1 cellular context compared by ENCODE assay signal in genomic region chr2:55014962-55015939, GRCh38.
TF ChIP-seq lines count a peak whose summit lies in the region.

No MANE protein-coding gene starts in this region.

TF ChIP-seq in HepG2, 621 proteins besides CTCF, POLR2A, EP300 and RAD21 (continued from another document and continues in another):
- TF ChIP-seq ZNF777 (CRISPR knock-in tag; IDR thresholded peaks at IDR 0.05) (no peak), ZNF687 (CRISPR knock-in tag; IDR thresholded peaks at IDR 0.05) (no peak), ZNF816 (CRISPR knock-in tag; IDR thresholded peaks at IDR 0.05; ENCODE audit: borderline replicate concordance) (no peak), RCOR2 (CRISPR knock-in tag; IDR thresholded peaks at IDR 0.05) (peak; percentile 55; the same call in 1 of the 2 replicates), TSC22D2 (CRISPR knock-in tag; IDR thresholded peaks at IDR 0.05; ENCODE audit: borderline replicate concordance) (no peak), SP4 (CRISPR knock-in tag; IDR thresholded peaks at IDR 0.05) (no peak), ATRX (CRISPR knock-in tag; IDR thresholded peaks at IDR 0.05; ENCODE audit: borderline replicate concordance) (no peak), ZNF17 (CRISPR knock-in tag; IDR thresholded peaks at IDR 0.05) (no peak), MAFF (IDR thresholded peaks at IDR 0.05; ENCODE audit: low read depth, low read length) (no peak), RXRB (CRISPR knock-in tag; IDR thresholded peaks at IDR 0.05; ENCODE audit: borderline replicate concordance) (peak; percentile 71; the same call in 1 of the 2 replicates), ELF1 (CRISPR knock-in tag; IDR thresholded peaks at IDR 0.05) (no peak), HNRNPUL1 (IDR thresholded peaks at IDR 0.05; ENCODE audit: low read depth, low read length) (peak; percentile 77), ZNF746 (CRISPR knock-in tag; IDR thresholded peaks at IDR 0.05) (no peak), ZNF839 (CRISPR knock-in tag; IDR thresholded peaks at IDR 0.05; ENCODE audit: borderline replicate concordance) (no peak), ZNF383 (CRISPR knock-in tag; IDR thresholded peaks at IDR 0.05; ENCODE audit: borderline replicate concordance) (no peak), ZFP82 (CRISPR knock-in tag; IDR thresholded peaks at IDR 0.05; ENCODE audit: borderline replicate concordance) (no peak), SYNCRIP (IDR thresholded peaks at IDR 0.05; ENCODE audit: insufficient read depth, low read depth, low read length) (no peak), ZNF317 (CRISPR knock-in tag; IDR thresholded peaks at IDR 0.05) (no peak), GPN1 (CRISPR knock-in tag; IDR thresholded peaks at IDR 0.05; ENCODE audit: borderline replicate concordance) (no peak), AKAP8 (CRISPR knock-in tag; IDR thresholded peaks at IDR 0.05) (no peak), GATA4 (IDR thresholded peaks at IDR 0.05; ENCODE audit: borderline replicate concordance, low read depth) (no peak), CREB3 (CRISPR knock-in tag; IDR thresholded peaks at IDR 0.05) (no peak), ZNF160 (CRISPR knock-in tag; IDR thresholded peaks at IDR 0.05) (no peak), FLYWCH1 (CRISPR knock-in tag; IDR thresholded peaks at IDR 0.05) (no peak), RFXANK (CRISPR knock-in tag; IDR thresholded peaks at IDR 0.05) (no peak), TIGD3 (CRISPR knock-in tag; IDR thresholded peaks at IDR 0.05; ENCODE audit: borderline replicate concordance) (no peak), TRAFD1 (CRISPR knock-in tag; IDR thresholded peaks at IDR 0.05; ENCODE audit: borderline replicate concordance) (no peak), ATAD3A (CRISPR knock-in tag; IDR thresholded peaks at IDR 0.05) (no peak), ZGPAT (CRISPR knock-in tag; IDR thresholded peaks at IDR 0.05) (no peak), MED1 (CRISPR knock-in tag; IDR thresholded peaks at IDR 0.05) (0 out of 2 replicates have a peak, but pooled peaks have one; percentile 9), XRCC5 (optimal IDR thresholded peaks at IDR 0.05; ENCODE audit: low read length) (peak; percentile 48), MEIS2 (CRISPR knock-in tag; IDR thresholded peaks at IDR 0.05) (no peak), SIN3A (IDR thresholded peaks at IDR 0.05; ENCODE audit: borderline replicate concordance, low read depth, low read length) (no peak), ZNF790 (CRISPR knock-in tag; IDR thresholded peaks at IDR 0.05; ENCODE audit: borderline replicate concordance) (no peak), SOX6 (IDR thresholded peaks at IDR 0.05) (no peak), SOX6 (CRISPR knock-in tag; IDR thresholded peaks at IDR 0.05) (0 out of 2 replicates have a peak, but pooled peaks have one; percentile 27), STAT6 (CRISPR knock-in tag; IDR thresholded peaks at IDR 0.05; ENCODE audit: borderline replicate concordance) (0 out of 2 replicates have a peak, but pooled peaks have one; percentile 51), SUZ12 (IDR thresholded peaks at IDR 0.05; ENCODE audit: low read depth, low read length) (no peak), GATAD2A (CRISPR knock-in tag; IDR thresholded peaks at IDR 0.05) (peak; percentile 86), KLF6 (CRISPR knock-in tag; IDR thresholded peaks at IDR 0.05) (no peak), KDM6A (CRISPR knock-in tag; IDR thresholded peaks at IDR 0.05; ENCODE audit: low read depth) (no peak), NFE2L2 (IDR thresholded peaks at IDR 0.05; ENCODE audit: low read length) (no peak), SETDB1 (CRISPR knock-in tag; IDR thresholded peaks at IDR 0.05; ENCODE audit: borderline replicate concordance) (no peak), RFXAP (CRISPR knock-in tag; IDR thresholded peaks at IDR 0.05; ENCODE audit: borderline replicate concordance) (no peak), MTERF4 (CRISPR knock-in tag; IDR thresholded peaks at IDR 0.05) (no peak), NR2C2 (CRISPR knock-in tag; IDR thresholded peaks at IDR 0.05; ENCODE audit: borderline replicate concordance) (no peak), ZNF121 (CRISPR knock-in tag; IDR thresholded peaks at IDR 0.05) (peak; percentile 87), RARA (CRISPR knock-in tag; IDR thresholded peaks at IDR 0.05) (no peak), TFDP2 (CRISPR knock-in tag; IDR thresholded peaks at IDR 0.05) (no peak), TCF7L2 (IDR thresholded peaks at IDR 0.05; ENCODE audit: low read depth, low read length) (no peak), TFAP4 (IDR thresholded peaks at IDR 0.05; ENCODE audit: borderline replicate concordance, low read depth) (no peak), MAX (IDR thresholded peaks at IDR 0.05) (no peak), THRA (CRISPR knock-in tag; IDR thresholded peaks at IDR 0.05; ENCODE audit: borderline replicate concordance) (peak; percentile 54; the same call in 1 of the 2 replicates), ERF (CRISPR knock-in tag; IDR thresholded peaks at IDR 0.05) (peak; percentile 72; the same call in 1 of the 2 replicates), THAP11 (CRISPR knock-in tag; IDR thresholded peaks at IDR 0.05) (peak; percentile 38; the same call in 1 of the 2 replicates), BCL6 (CRISPR knock-in tag; IDR thresholded peaks at IDR 0.05) (peak; percentile 78)
